Comparison of ENCODE assay signal across 7 cellular contexts in the genomic region with DNA sequence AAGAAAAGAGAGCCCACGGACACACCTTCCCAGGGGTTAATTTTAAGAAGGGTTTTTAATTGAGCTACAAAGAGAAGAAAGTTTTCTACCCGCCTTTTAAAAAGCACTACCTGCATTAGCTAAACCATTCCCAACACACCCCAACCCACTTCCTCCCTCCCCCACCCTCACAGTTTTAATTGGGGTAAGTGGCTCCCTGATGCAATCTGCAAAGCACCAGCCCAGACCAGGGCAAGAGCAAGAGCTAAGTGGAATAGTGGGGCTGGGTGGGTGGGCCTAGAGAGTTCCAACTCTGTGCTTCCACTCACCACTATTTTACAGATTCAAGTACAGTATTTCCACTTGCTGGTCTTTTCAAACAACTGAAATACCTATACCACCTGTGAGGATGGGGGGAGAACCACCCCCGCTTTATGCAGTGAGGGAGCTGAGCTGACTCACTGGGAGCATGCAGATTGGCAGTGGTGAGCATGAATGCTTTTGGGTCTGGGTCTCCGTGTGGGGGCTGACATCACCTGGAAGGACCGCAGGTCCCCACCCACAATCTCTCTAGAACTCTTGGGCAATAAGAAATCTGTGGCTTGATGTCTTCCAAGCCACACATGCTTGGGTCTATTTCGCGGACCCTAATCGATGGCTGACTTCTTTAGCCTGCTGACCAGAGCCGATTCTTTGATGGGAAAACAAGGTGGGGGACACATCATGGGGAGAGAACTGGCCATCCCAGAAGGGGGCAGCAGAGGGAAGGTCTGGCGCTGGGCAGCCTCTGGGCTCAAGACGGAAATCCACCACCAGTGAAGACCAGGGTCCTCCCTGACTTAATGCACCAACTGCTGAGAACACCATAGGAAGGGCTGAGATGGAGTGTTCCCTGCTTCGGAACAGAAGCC.
DNase-seq lines count a peak whose midpoint lies in the region; ATAC-seq and TF ChIP-seq lines count a peak whose summit lies in the region.

No MANE protein-coding gene starts in this region.

- intact Hi-C loops in activated CD8-positive, alpha-beta T cell treated with anti-CD3 and anti-CD28 coated beads for 36 hours (cut with micrococcal nuclease) = no loop called here
- intact Hi-C loops in left ventricle myocardium superior (cut with micrococcal nuclease) = no loop called here

- no peaks in the 10 kb centered on the region for H3K36me3 Mint-ChIP-seq in activated CD8-positive, alpha-beta T cell treated with anti-CD3 and anti-CD28 coated beads for 36 hours (ENCODE audit: low read depth)

- CTCF ChIA-PET in activated CD8-positive, alpha-beta T cell treated with anti-CD3 and anti-CD28 coated beads for 36 hours (lab: Charles Lee) = interaction anchor here (0.7 to 1.6 kb wide), 3 partner anchors 24 to 169 kb away, joined by 3 to 4 read pairs (median 4); no protein-coding TSS in a partner anchor

- H3K9me3 Mint-ChIP-seq in activated CD8-positive, alpha-beta T cell treated with anti-CD3 and anti-CD28 coated beads for 36 hours = no peaks in the 10 kb centered on the region

- ATAC-seq in activated CD8-positive, alpha-beta T cell treated with anti-CD3 and anti-CD28 coated beads for 36 hours = peak; percentile 70
- peak; percentile 40 for ATAC-seq in left ventricle myocardium superior
- peak; percentile 53 for ATAC-seq in stimulated activated naive CD8-positive, alpha-beta T cell treated with anti-CD3 and anti-CD28 coated beads, Interleukin-15, Interleukin-2, amounts not matched to agents 100 U/mL and 50 U/mL, for 24 hours
- no peak for ATAC-seq in HG03045 (IDR thresholded peaks at IDR 0.05; ENCODE audit: unreplicated experiment)

- H3K4me1 Mint-ChIP-seq in activated CD8-positive, alpha-beta T cell treated with anti-CD3 and anti-CD28 coated beads for 36 hours (ENCODE audit: low read depth) = peaks cover 64% of the 10 kb centered on the region

- no peaks in the 10 kb centered on the region for H3K27me3 Mint-ChIP-seq in activated CD8-positive, alpha-beta T cell treated with anti-CD3 and anti-CD28 coated beads for 36 hours

- POLR2A ChIA-PET in activated CD8-positive, alpha-beta T cell treated with anti-CD3 and anti-CD28 coated beads for 36 hours (lab: Charles Lee) = interaction anchor here (0.5 to 1.8 kb wide), 3 partner anchors 8 to 22 kb away, joined by 3 to 5 read pairs (median 4); no protein-coding TSS in a partner anchor

- peak; percentile 53 for DNase-seq in ELR (ENCODE audit: low read depth)
- DNase-seq in HuH-7.5 (ENCODE audit: low spot score) = peak; percentile 51
- peak; percentile 62 for DNase-seq in activated CD8-positive, alpha-beta T cell treated with anti-CD3 and anti-CD28 coated beads for 36 hours
- DNase-seq in left ventricle myocardium superior = peak; percentile 65
- DNase-seq in stimulated activated naive CD8-positive, alpha-beta T cell treated with anti-CD3 and anti-CD28 coated beads, Interleukin-15, Interleukin-2, amounts not matched to agents 100 U/mL and 50 U/mL, for 24 hours = peak; percentile 37
- no peak for DNase-seq in GOT3 (lab: John Stamatoyannopoulos, UW)

- no peak overlapping the region for H3K4me3 Mint-ChIP-seq in activated CD8-positive, alpha-beta T cell treated with anti-CD3 and anti-CD28 coated beads for 36 hours

- peak overlapping the region; percentile 75 for H3K27ac Mint-ChIP-seq in activated CD8-positive, alpha-beta T cell treated with anti-CD3 and anti-CD28 coated beads for 36 hours

- peak; percentile 3 for TF ChIP-seq CTCF in activated CD8-positive, alpha-beta T cell treated with anti-CD3 and anti-CD28 coated beads for 36 hours (IDR thresholded peaks at IDR 0.05)
